In the genomic region with DNA sequence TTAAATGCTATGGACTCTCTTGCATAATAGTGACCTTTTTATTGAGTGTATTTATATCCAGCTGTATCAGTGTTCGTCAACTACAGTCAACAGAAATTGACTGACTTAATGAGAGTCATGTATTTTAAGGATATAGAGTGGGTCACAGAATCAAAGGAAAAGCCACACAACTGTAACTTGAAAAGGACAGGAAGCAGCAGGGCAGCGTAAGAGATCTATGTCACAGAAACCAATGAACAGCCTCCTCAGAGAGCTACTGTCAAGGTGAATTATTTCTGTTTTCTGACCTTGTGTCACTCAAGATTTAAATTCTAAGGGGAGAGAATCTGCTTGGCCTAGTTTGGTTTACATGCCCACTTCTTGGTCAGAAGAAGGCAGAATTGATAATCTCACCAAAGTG, we compare ENCODE assay signal across 17 cellular contexts.
DNase-seq lines count a peak whose midpoint lies in the region; ATAC-seq lines count a peak whose summit lies in the region.
"Had no signal": no experiment of that assay in that cellular context is flagged by ENCODE, and none has a peak within 500 bp of the region (broad histone marks: within the 10 kb centered on the region; RNA-seq: fewer than 3 reads in every experiment).

No MANE protein-coding gene starts in this region.

- no peak for ATAC-seq in HG03354 (IDR thresholded peaks at IDR 0.05; ENCODE audit: poor library complexity, severe bottlenecking, unreplicated experiment)

- H3K4me3 Mint-ChIP-seq in activated naive CD4-positive, alpha-beta T cell treated with anti-CD3 and anti-CD28 coated beads, Interleukin-2, amount 50 U/mL, for 24 hours = no peak overlapping the region
- no peak overlapping the region for H3K4me3 Mint-ChIP-seq in activated naive CD4-positive, alpha-beta T cell treated with anti-CD3 and anti-CD28 coated beads for 36 hours
- H3K4me3 Mint-ChIP-seq: CD4-positive, alpha-beta memory T cell; HFFc6 had no signal

- peak overlapping the region; percentile 47 for H3K27ac Mint-ChIP-seq in activated naive CD4-positive, alpha-beta T cell treated with anti-CD3 and anti-CD28 coated beads, Interleukin-2, amount 50 U/mL, for 24 hours
- no peak overlapping the region for H3K27ac Mint-ChIP-seq in activated naive CD4-positive, alpha-beta T cell treated with anti-CD3 and anti-CD28 coated beads for 36 hours
- H3K27ac Mint-ChIP-seq: CD4-positive, alpha-beta memory T cell; HFFc6 had no signal

- intact Hi-C loops in activated naive CD4-positive, alpha-beta T cell treated with anti-CD3 and anti-CD28 coated beads for 36 hours (cut with micrococcal nuclease) = no loop called here

- peaks cover 2% of the 10 kb centered on the region for H3K27me3 Mint-ChIP-seq in activated naive CD4-positive, alpha-beta T cell treated with anti-CD3 and anti-CD28 coated beads, Interleukin-2, amount 50 U/mL, for 24 hours
- H3K27me3 Mint-ChIP-seq in activated naive CD4-positive, alpha-beta T cell treated with anti-CD3 and anti-CD28 coated beads for 36 hours (ENCODE audit: low read depth) = no peaks in the 10 kb centered on the region

- no peaks in the 10 kb centered on the region for H3K9me3 Mint-ChIP-seq in activated naive CD4-positive, alpha-beta T cell treated with anti-CD3 and anti-CD28 coated beads, Interleukin-2, amount 50 U/mL, for 24 hours
- H3K9me3 Mint-ChIP-seq in activated naive CD4-positive, alpha-beta T cell treated with anti-CD3 and anti-CD28 coated beads for 36 hours = no peaks in the 10 kb centered on the region
- H3K9me3 Mint-ChIP-seq: HFFc6 had no signal

- CTCF ChIA-PET in activated naive CD4-positive, alpha-beta T cell treated with anti-CD3 and anti-CD28 coated beads for 36 hours (lab: Charles Lee) = interaction anchor here (0.8 kb wide), 1 partner anchor 13 kb away, joined by 3 read pairs; no protein-coding TSS in a partner anchor

- no peak overlapping the region for H3K4me3 ChIP-seq in Jurkat, Clone E6-1 (ENCODE audit: low read length)
- H3K4me3 ChIP-seq: HAP-1 had no signal

- H3K4me1 Mint-ChIP-seq in activated naive CD4-positive, alpha-beta T cell treated with anti-CD3 and anti-CD28 coated beads, Interleukin-2, amount 50 U/mL, for 24 hours = peaks cover 7% of the 10 kb centered on the region
- H3K4me1 Mint-ChIP-seq in activated naive CD4-positive, alpha-beta T cell treated with anti-CD3 and anti-CD28 coated beads for 36 hours (ENCODE audit: low read depth) = peaks cover 6% of the 10 kb centered on the region

- DNase-seq in activated naive CD4-positive, alpha-beta T cell treated with anti-CD3 and anti-CD28 coated beads for 36 hours = no peak
- peak; percentile 23 for DNase-seq in Jurkat, Clone E6-1 (ENCODE audit: low read depth, low spot score)
- DNase-seq in left kidney (ENCODE audit: low read depth, low spot score) = peak; percentile 13
- DNase-seq in NCI-H69 (lab: John Stamatoyannopoulos, UW) = no peak
- no peak for DNase-seq in activated CD8-positive, alpha-beta memory T cell treated with anti-CD3 and anti-CD28 coated beads, Interleukin-2, amount 50 U/mL, for 48 hours
- DNase-seq: 8988T; C1 segment of cervical spinal cord; Calu3; CD4-positive, alpha-beta memory T cell; COR-L47; DMS53; DMS79 treated with DMSO at 0.1 percent for 48 hours; GOT3; HFFc6 had no signal

- no peaks in the 10 kb centered on the region for H3K36me3 Mint-ChIP-seq in activated naive CD4-positive, alpha-beta T cell treated with anti-CD3 and anti-CD28 coated beads, Interleukin-2, amount 50 U/mL, for 24 hours
- H3K36me3 Mint-ChIP-seq in activated naive CD4-positive, alpha-beta T cell treated with anti-CD3 and anti-CD28 coated beads for 36 hours (ENCODE audit: low read depth) = no peaks in the 10 kb centered on the region
- H3K36me3 Mint-ChIP-seq: CD4-positive, alpha-beta memory T cell had no signal

Comparison
In these comparisons a context has a peak if more than half of its experiments do, and no peak if none do; other contexts are left out.
1. DNase-seq: peak in Jurkat, Clone E6-1 (single experiment) and left kidney (single experiment); none in activated naive CD4-positive, alpha-beta T cell treated with anti-CD3 and anti-CD28 coated beads for 36 hours (single experiment), NCI-H69 (single experiment) and activated CD8-positive, alpha-beta memory T cell treated with anti-CD3 and anti-CD28 coated beads, Interleukin-2, amount 50 U/mL, for 48 hours (single experiment).